Comparison of ENCODE assay signal across 16 cellular contexts in the genomic region with DNA sequence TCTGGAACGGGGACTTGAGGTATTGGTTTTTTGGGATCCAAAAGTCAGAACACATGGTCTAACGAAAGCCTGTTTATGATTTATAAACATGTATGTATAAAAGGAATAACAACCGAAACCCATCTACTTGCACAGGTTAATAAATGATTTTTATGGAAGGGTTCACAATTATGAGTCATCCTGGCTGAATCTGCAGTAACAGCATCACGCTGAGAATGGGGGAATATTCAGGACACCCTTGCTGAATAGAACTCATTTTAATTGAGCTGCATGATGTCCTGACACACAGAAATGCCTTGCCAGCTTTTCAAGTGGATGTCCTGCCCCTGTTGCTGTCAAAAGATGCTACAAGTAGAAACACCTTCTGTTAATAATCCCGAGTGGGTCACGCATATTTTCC. TPM values are rescaled to one million over a fixed set of nuclear protein-coding genes. Genes with fewer than 3 reads are reported as not detected.
DNase-seq lines count a peak whose midpoint lies in the region; FAIRE-seq and TF ChIP-seq lines count a peak whose summit lies in the region.
"Had no signal": no experiment of that assay in that cellular context is flagged by ENCODE, and none has a peak within 500 bp of the region (broad histone marks: within the 10 kb centered on the region; RNA-seq: fewer than 3 reads in every experiment).

No MANE protein-coding gene starts in this region.

- H2AFZ ChIP-seq in astrocyte (ENCODE audit: low read depth, low read length) = no peak overlapping the region
- H2AFZ ChIP-seq: PC-9 had no signal

- no peaks in the 10 kb centered on the region for H4K20me1 ChIP-seq in astrocyte (ENCODE audit: insufficient read depth, low read length)

- peak; percentile 50 for DNase-seq in HT-29 (ENCODE audit: low spot score)
- peak; percentile 5 for DNase-seq in astrocyte (ENCODE audit: low read depth)
- DNase-seq in glomerular visceral epithelial cell (ENCODE audit: extremely low spot score) = peak; percentile 72
- no peak for DNase-seq in mesendoderm
- no peak for DNase-seq in T1000 (lab: John Stamatoyannopoulos, UW)
- DNase-seq in activated CD4-positive, CD25-positive, alpha-beta regulatory T cell (lab: John Stamatoyannopoulos, UW) = no peak
- no peak for DNase-seq in frontal cortex (ENCODE audit: low spot score in 2 of 2)
- DNase-seq: NCI-H1694, NCI-H2107, NCI-H446 treated with DMSO at 0.1 percent for 48 hours, NCI-H748 treated with DMSO at 0.1 percent for 48 hours, PC-9, Right ventricle myocardium superior, SK-N-SH had no signal

- no peak overlapping the region for H3K56ac ChIP-seq in mesendoderm (ENCODE audit: low read length)

- no peak overlapping the region for H2AK5ac ChIP-seq in mesendoderm (ENCODE audit: low read length)

- H3K4me2 ChIP-seq in astrocyte (ENCODE audit: low read length) (no peak overlapping the region), mesendoderm (ENCODE audit: low read length) (no peak overlapping the region)
- H3K4me2 ChIP-seq: PC-9, SK-N-SH had no signal

- H3K36me3 ChIP-seq in astrocyte (ENCODE audit: insufficient read depth, low read length) (no peaks in the 10 kb centered on the region), mesendoderm (ENCODE audit: control insufficient read depth, insufficient read depth, low read length) (no peaks in the 10 kb centered on the region)

- no peak overlapping the region for H4K8ac ChIP-seq in mesendoderm (ENCODE audit: low read depth, low read length)

- FAIRE-seq in astrocyte (lab: Jason Lieb, UNC) = no peak
- FAIRE-seq in frontal cortex (lab: Jason Lieb, UNC) = no peak
- FAIRE-seq: GM12878 had no signal

- no peaks in the 10 kb centered on the region for H3K36me3 Mint-ChIP-seq in astrocyte (ENCODE audit: low read depth, unreplicated experiment)
- H3K36me3 Mint-ChIP-seq: IgD-negative memory B cell had no signal

- H4K5ac ChIP-seq in mesendoderm (ENCODE audit: low read length) = no peak overlapping the region

- no peak overlapping the region for H3K23ac ChIP-seq in mesendoderm (ENCODE audit: low read length)

- no peak overlapping the region for H2BK5ac ChIP-seq in mesendoderm (ENCODE audit: low read length)

- H3K9me3 ChIP-seq in astrocyte (ENCODE audit: insufficient read depth, low read depth, low read length) = no peaks in the 10 kb centered on the region
- H3K9me3 ChIP-seq: SK-N-SH had no signal

- H3K18ac ChIP-seq in mesendoderm (ENCODE audit: low read length) = no peak overlapping the region

- H2BK15ac ChIP-seq in mesendoderm (replicated peaks; ENCODE audit: low read depth) = no peak overlapping the region

- H2BK120ac ChIP-seq in mesendoderm (ENCODE audit: low read depth, low read length) = no peak overlapping the region

- no peak overlapping the region for H3K4ac ChIP-seq in mesendoderm (ENCODE audit: low read depth, low read length)

- H3K9ac ChIP-seq in astrocyte (ENCODE audit: low read length) (no peak overlapping the region), mesendoderm (ENCODE audit: low read length) (no peak overlapping the region)
- H3K9ac ChIP-seq: SK-N-SH had no signal

- H3K27me3 ChIP-seq in astrocyte (ENCODE audit: insufficient read depth, low read length) = no peaks in the 10 kb centered on the region
- no peaks in the 10 kb centered on the region for H3K27me3 ChIP-seq in mesendoderm (ENCODE audit: insufficient read depth, low read length, poor library complexity)

- H3K27ac Mint-ChIP-seq in astrocyte (ENCODE audit: unreplicated experiment) = no peak overlapping the region
- H3K27ac Mint-ChIP-seq: IgD-negative memory B cell had no signal

- H3K9me3 Mint-ChIP-seq in astrocyte (ENCODE audit: unreplicated experiment) = peaks cover 6% of the 10 kb centered on the region
- H3K9me3 Mint-ChIP-seq: IgD-negative memory B cell had no signal

- peaks cover 23% of the 10 kb centered on the region for H3K27me3 Mint-ChIP-seq in astrocyte (ENCODE audit: low read depth, unreplicated experiment)

- WGBS in mesendoderm (ENCODE audit: extremely low coverage, insufficient coverage, low lambda C conversion rate) = no CpG with 5 or more reads among the region's 6 CpGs

- H3K4me1 Mint-ChIP-seq in astrocyte (ENCODE audit: low read depth, unreplicated experiment) = no peaks in the 10 kb centered on the region
- H3K4me1 Mint-ChIP-seq: IgD-negative memory B cell had no signal

- H3K27ac ChIP-seq in astrocyte (ENCODE audit: low read depth, low read length) = no peak overlapping the region
- no peak overlapping the region for H3K27ac ChIP-seq in mesendoderm (ENCODE audit: low read depth, low read length)
- H3K27ac ChIP-seq: PC-9 had no signal

- H3K4me3 ChIP-seq in astrocyte (ENCODE audit: insufficient read depth, low read depth, low read length) (no peak overlapping the region), mesendoderm (ENCODE audit: low read length) (no peak overlapping the region)
- H3K4me3 ChIP-seq: GM12878, PC-9 had no signal

- no peak for TF ChIP-seq CTCF in astrocyte (IDR thresholded peaks at IDR 0.05; ENCODE audit: insufficient read depth, low read depth, low read length)

- H3K4me3 Mint-ChIP-seq in astrocyte (ENCODE audit: unreplicated experiment) = no peak overlapping the region

- H3K79me2 ChIP-seq in astrocyte (ENCODE audit: insufficient read depth, low read length) = no peaks in the 10 kb centered on the region
- H3K79me2 ChIP-seq in mesendoderm (ENCODE audit: control insufficient read depth, insufficient read depth, low read length) = no peaks in the 10 kb centered on the region

- peaks cover 3% of the 10 kb centered on the region for H3K4me1 ChIP-seq in astrocyte (ENCODE audit: insufficient read depth, low read length)
- no peaks in the 10 kb centered on the region for H3K4me1 ChIP-seq in mesendoderm (ENCODE audit: control insufficient read depth, low read depth, low read length)

- no peaks in the 10 kb centered on the region for H3K79me1 ChIP-seq in mesendoderm (ENCODE audit: low read length)

RNA-seq across cellular contexts. Expression of gene TGFA, which starts 54.7 kb away (rescaled TPM):
- 37.5 and 43.3 TPM in 2 replicates for total RNA-seq in HT-29 (2014; rRNA removed; shearing (Covaris generic))
- total RNA-seq in astrocyte (0.55 and 1.4 TPM in 2 replicates), frontal cortex (14.3 TPM)
- polyA plus RNA-seq in mesendoderm (2013, experiment 1 of 2) = 3.0 TPM
- polyA plus RNA-seq in mesendoderm (2013, experiment 2 of 2) = 2.8 TPM
- polyA plus RNA-seq: SK-N-SH had no signal

Comparison
In these comparisons a context has a peak if more than half of its experiments do, and no peak if none do; other contexts are left out.
1. DNase-seq: peak in HT-29 (single experiment), astrocyte (single experiment) and glomerular visceral epithelial cell (single experiment); none in mesendoderm (single experiment), T1000 (single experiment), activated CD4-positive, CD25-positive, alpha-beta regulatory T cell (0 of 4) and frontal cortex (0 of 2).